ENCODE assay signal across 18 cellular contexts in the genomic region with DNA sequence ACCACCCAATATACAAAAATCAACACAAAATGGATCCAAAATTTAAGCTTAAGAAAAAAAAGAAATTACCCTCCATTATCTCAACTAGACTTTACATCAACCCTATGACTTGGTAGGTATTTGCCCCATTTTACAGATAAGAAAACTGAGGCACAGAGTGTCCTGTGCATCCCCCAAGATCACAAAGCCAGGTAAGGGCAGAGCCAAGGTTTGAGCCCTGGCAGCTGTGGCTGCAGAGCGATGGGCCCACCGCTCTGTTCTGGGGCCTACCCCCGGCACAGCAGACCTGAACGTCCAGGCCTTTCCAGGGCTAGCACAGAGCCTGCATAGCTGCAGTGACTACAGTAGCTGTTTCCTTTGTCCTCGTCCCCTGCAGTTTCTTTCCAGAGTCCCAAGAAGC.
"Had no signal": no experiment of that assay in that cellular context is flagged by ENCODE, and none has a peak within 500 bp of the region (broad histone marks: within the 10 kb centered on the region; RNA-seq: fewer than 3 reads in every experiment).

No MANE protein-coding gene starts in this region.

- H3K4me1 ChIP-seq: breast epithelium, foreskin keratinocyte had no signal

- FAIRE-seq: endothelial cell of umbilical vein, islet of Langerhans, pancreas had no signal

- H3K27ac Mint-ChIP-seq: activated naive CD4-positive, alpha-beta T cell treated with anti-CD3 and anti-CD28 coated beads, Interleukin-2, amount 50 U/mL, for 72 hours; memory B cell; stimulated activated naive CD8-positive, alpha-beta T cell treated with anti-CD3 and anti-CD28 coated beads, Interleukin-15, amount 100 ng/mL, for 72 hours had no signal

- H3K36me3 ChIP-seq: breast epithelium, left ventricle myocardium inferior, pancreas had no signal

- ATAC-seq: activated naive CD4-positive, alpha-beta T cell treated with anti-CD3 and anti-CD28 coated beads, Interleukin-2, amount 50 U/mL, for 72 hours; foreskin keratinocyte; stimulated activated naive CD8-positive, alpha-beta T cell treated with anti-CD3 and anti-CD28 coated beads, Interleukin-15, amount 100 ng/mL, for 72 hours had no signal

- H3K27me3 ChIP-seq: breast epithelium, foreskin keratinocyte, pancreas had no signal

- H3K9me3 Mint-ChIP-seq: activated naive CD4-positive, alpha-beta T cell treated with anti-CD3 and anti-CD28 coated beads, Interleukin-2, amount 50 U/mL, for 72 hours; activated T-cell treated with anti-CD3 and anti-CD28 coated beads, Interleukin-2, amount 50 U/mL, for 4 hours; stimulated activated naive CD8-positive, alpha-beta T cell treated with anti-CD3 and anti-CD28 coated beads, Interleukin-15, amount 100 ng/mL, for 72 hours had no signal

- DNase-seq: activated CD4-positive, alpha-beta T cell treated with anti-CD3 and anti-CD28 coated beads for 1 hour; activated CD4-positive, alpha-beta T cell treated with anti-CD3 and anti-CD28 coated beads, Interleukin-2, amount 50 U/mL, for 48 hours; activated effector memory CD4-positive, alpha-beta T cell treated with anti-CD3 and anti-CD28 coated beads, Interleukin-2, amount 50 U/mL, for 16 hours; activated T-cell treated with anti-CD3 and anti-CD28 coated beads, Interleukin-2, amount 50 U/mL, for 4 hours; amniotic stem cell; effector CD4-positive, alpha-beta T cell; foreskin keratinocyte; left ventricle myocardium inferior; stimulated activated CD4-positive, alpha-beta T cell treated with anti-CD3 and anti-CD28 coated beads, Interleukin-15, amount 100 ng/mL, for 24 hours; stimulated activated CD4-positive, alpha-beta T cell treated with anti-CD3 and anti-CD28 coated beads, Interleukin-4, amount 100 ng/mL, for 4 hours; stimulated activated naive CD8-positive, alpha-beta T cell treated with anti-CD3 and anti-CD28 coated beads, Interleukin-15, amount 100 ng/mL, for 72 hours; T-helper 2 cell had no signal

- H3K36me3 Mint-ChIP-seq: activated naive CD4-positive, alpha-beta T cell treated with anti-CD3 and anti-CD28 coated beads, Interleukin-2, amount 50 U/mL, for 72 hours; memory B cell had no signal

- H3K4me3 Mint-ChIP-seq: activated T-cell treated with anti-CD3 and anti-CD28 coated beads, Interleukin-2, amount 50 U/mL, for 4 hours; memory B cell; stimulated activated naive CD8-positive, alpha-beta T cell treated with anti-CD3 and anti-CD28 coated beads, Interleukin-15, amount 100 ng/mL, for 72 hours had no signal

- H3K4me3 ChIP-seq: breast epithelium, left ventricle myocardium inferior, pancreas had no signal

- H3K27ac ChIP-seq: breast epithelium, foreskin keratinocyte, left ventricle myocardium inferior, pancreas had no signal

- H3K9me3 ChIP-seq: pancreas had no signal
